8 cellular contexts compared by ENCODE assay signal in the genomic region with DNA sequence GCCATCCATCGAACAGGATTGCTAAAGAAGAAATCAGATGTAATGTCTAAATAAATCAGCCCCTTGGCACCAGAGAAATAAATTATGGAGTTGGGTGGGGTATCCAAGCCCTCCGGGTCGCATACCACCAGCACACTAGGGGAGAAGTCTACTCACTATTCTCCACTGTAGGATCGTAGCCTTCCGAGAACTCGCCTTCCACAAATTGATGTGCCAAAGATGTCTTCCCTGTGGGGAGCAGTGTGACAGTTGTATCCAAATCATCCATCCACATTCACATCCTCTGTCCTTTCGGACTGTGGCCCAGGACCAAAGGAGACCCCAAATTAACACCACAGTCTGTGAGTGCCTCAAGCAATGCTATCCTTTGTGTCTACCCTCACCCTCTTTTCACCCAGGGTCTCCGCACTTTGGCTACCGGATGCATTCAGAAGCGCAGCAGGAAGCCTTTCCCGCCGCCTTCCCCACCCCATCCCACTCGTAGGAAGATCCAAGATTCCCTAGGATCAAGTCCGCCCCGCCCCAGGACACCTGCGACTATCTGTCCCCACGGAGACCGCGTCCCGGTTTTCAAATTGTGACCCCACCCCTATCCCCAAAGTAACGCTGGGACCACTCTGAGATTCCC. TPM values are rescaled to one million over a fixed set of nuclear protein-coding genes. Genes with fewer than 3 reads are reported as not detected.
DNase-seq lines count a peak whose midpoint lies in the region; ATAC-seq, FAIRE-seq and TF ChIP-seq lines count a peak whose summit lies in the region.

No MANE protein-coding gene starts in this region.

- ATAC-seq in K562 (no peak), HG02588 (IDR thresholded peaks at IDR 0.05; ENCODE audit: unreplicated experiment) (no peak)

- in situ Hi-C loops in K562 (cut with MboI), result no loop called here

- H2AFZ ChIP-seq in ACC112 (ENCODE audit: low read length, unreplicated experiment) (peak overlapping the region; percentile 98), K562 (ENCODE audit: low read depth, low read length) (peak overlapping the region; percentile 98)

- H3K79me2 ChIP-seq in ACC112 (ENCODE audit: control insufficient read depth, insufficient read depth, low read length, unreplicated experiment), result no peaks in the 10 kb centered on the region
- H3K79me2 ChIP-seq in K562 (ENCODE audit: control insufficient read depth, insufficient read depth, low read length), result peaks cover 5% of the 10 kb centered on the region; the same call in 2 of the 3 replicates

- no peak for TF ChIP-seq EP300 in K562 (IDR thresholded peaks at IDR 0.05; ENCODE audit: low read length)

- DNase-seq in HFF-Myc (ENCODE audit: extremely low read depth, low read depth), result no peak
- no peak for DNase-seq in K562 (ENCODE audit: extremely low read depth in 1 of 4, low spot score in 3 of 4)
- DNase-seq in T1000 (lab: John Stamatoyannopoulos, UW), result no peak
- DNase-seq in ureter (ENCODE audit: low spot score), result no peak
- DNase-seq in HPDE6-E6E7 (ENCODE audit: extremely low spot score), result no peak

- no peak for FAIRE-seq in K562 (lab: Jason Lieb, UNC)

- H3K4me3 ChIP-seq in ACC112 (ENCODE audit: low read depth, low read length), result peak overlapping the region; percentile 99
- peak overlapping the region; percentile 75 for H3K4me3 ChIP-seq in HFF-Myc (replicated peaks; ENCODE audit: low read depth, low read length)
- H3K4me3 ChIP-seq in K562, result peak overlapping the region; percentile 96
- H3K4me3 ChIP-seq in mononuclear cell (ENCODE audit: low read length), result peak overlapping the region; percentile 69

- H3K9ac ChIP-seq in K562 (ENCODE audit: insufficient read depth in 1 of 2, low read depth in 2 of 2, low read length in 2 of 2), result peak overlapping the region; percentile 71 to 92

- TF ChIP-seq CTCF in HFF-Myc (IDR thresholded peaks at IDR 0.05; ENCODE audit: low read depth, low read length, missing control alignments), result no peak
- no peak for TF ChIP-seq CTCF in K562 (IDR thresholded peaks at IDR 0.05 in 2 of 3, conservative IDR thresholded peaks at IDR 0.05 in 1 of 3; ENCODE audit: insufficient read depth in 2 of 3, low read depth in 1 of 3, low read length in 3 of 3)

- peak overlapping the region; percentile 95 for H3K4me2 ChIP-seq in K562 (ENCODE audit: insufficient read depth, low read length)

- CTCF ChIA-PET in K562 (lab: Yijun Ruan, JAX; ENCODE audit: low intra/inter-chr PET ratio), result no interaction called here

- H3K27ac ChIP-seq in ACC112 (ENCODE audit: low read depth, low read length) (peak overlapping the region; percentile 70; the same call in 1 of the 2 replicates), K562 (ENCODE audit: extremely low read depth, low read depth, low read length) (peak overlapping the region; percentile 79; the same call in 2 of the 3 replicates)

- peaks cover 6% of the 10 kb centered on the region for H3K4me1 ChIP-seq in ACC112 (ENCODE audit: control insufficient read depth, insufficient read depth, low read length, unreplicated experiment)
- H3K4me1 ChIP-seq in K562 (replicated peaks in 1 of 2; ENCODE audit: control insufficient read depth in 2 of 2, insufficient read depth in 2 of 2, low read length in 2 of 2), result peaks cover 10 to 18% of the 10 kb centered on the region in 2 experiments; a peak in 4 of 5 replicates
- H3K4me1 ChIP-seq in mononuclear cell (ENCODE audit: insufficient read depth, low read length), result peaks cover 14% of the 10 kb centered on the region

- 9% methylated on average over 20 of the region's 21 CpGs for WGBS in K562 (ENCODE audit: insufficient coverage, low coverage, missing lambda C conversion rate)

- no peak for TF ChIP-seq POLR2A in K562 (conservative IDR thresholded peaks at IDR 0.05)

- no peaks in the 10 kb centered on the region for H3K9me1 ChIP-seq in K562 (ENCODE audit: control insufficient read depth, insufficient read depth, low read length)

- H3K36me3 ChIP-seq in ACC112 (ENCODE audit: insufficient read depth, low read length) (no peaks in the 10 kb centered on the region; the same call in 1 of the 2 replicates), K562 (ENCODE audit: control insufficient read depth, insufficient read depth, low read length) (peaks cover 14% of the 10 kb centered on the region)

- H3K27me3 ChIP-seq in ACC112 (ENCODE audit: insufficient read depth, low read length) (no peaks in the 10 kb centered on the region), K562 (ENCODE audit: control insufficient read depth in 2 of 2, insufficient read depth in 2 of 2, low read length in 2 of 2) (no peaks in the 10 kb centered on the region), mononuclear cell (ENCODE audit: insufficient read depth, low read length) (no peaks in the 10 kb centered on the region)

- no peak for TF ChIP-seq RAD21 in K562 (CRISPR knock-in tag; conservative IDR thresholded peaks at IDR 0.05 in 1 of 2, IDR thresholded peaks at IDR 0.05 in 1 of 2)

- BruUV-seq in K562 (replicated peaks; lab: Mats Ljungman, UMichigan), result TSS peak; percentile 78

- POLR2A ChIA-PET in K562 (lab: Yijun Ruan, JAX), result interaction anchor here (0.6 to 2.8 kb wide), 16 partner anchors 9 to 204 kb away, joined by 3 to 23 read pairs (median 5); a partner anchor contains a TSS

- no peaks in the 10 kb centered on the region for H4K20me1 ChIP-seq in K562 (replicated peaks; ENCODE audit: control insufficient read depth, insufficient read depth, low read length)

- H3K9me3 ChIP-seq in K562 (replicated peaks; ENCODE audit: control insufficient read depth, insufficient read depth, low read depth, low read length), result no peaks in the 10 kb centered on the region
- no peaks in the 10 kb centered on the region for H3K9me3 ChIP-seq in mononuclear cell (ENCODE audit: low read depth, low read length)

- intact Hi-C loops in K562 (cut with micrococcal nuclease), result loop anchor here (10.0 kb wide), 1 partner anchor 276 kb away; a partner anchor contains a TSS

RNA-seq across cellular contexts. Expression of a gene that starts 0.8 kb away (rescaled TPM):
- total RNA-seq in K562 (2011; cell fraction: chromatin; rRNA removed; ENCODE audit: low replicate concordance), result 4.6 and 10.2 TPM in 2 replicates
- 9.2 and 10.9 TPM in 2 replicates for total RNA-seq in K562 (2011; cell fraction: nucleolus; rRNA removed)
- 6.1 and 7.3 TPM in 2 replicates for total RNA-seq in K562 (2011; cell fraction: nucleoplasm; rRNA removed)
- 6.8 and 7.2 TPM in 2 replicates for total RNA-seq in K562 (2014; rRNA removed)
- total RNA-seq in K562 (2014; rRNA removed; fragmentation: Illumina TruSeq; extraction: Trizol), result 8.2 and 8.5 TPM in 2 replicates
- total RNA-seq in K562 (2015; rRNA removed; fragmentation: Illumina TruSeq; extraction: Trizol), result 4.0 and 4.3 TPM in 2 replicates
- 7.7 and 8.8 TPM in 2 replicates for total RNA-seq in K562 (2021)
- polyA plus RNA-seq in K562 (2011; rRNA removed), result 8.1 and 10.4 TPM in 2 replicates
- polyA plus RNA-seq in K562 (2011; cell fraction: cytosol; rRNA removed), result 9.1 and 11.5 TPM in 2 replicates
- polyA plus RNA-seq in K562 (2011; cell fraction: nucleus; rRNA removed), result 13.8 and 23.9 TPM in 2 replicates
- 5.5 and 12.1 TPM in 2 replicates for polyA plus RNA-seq in K562 (2012)
- polyA plus RNA-seq in K562 (2014; fragmentation: Illumina TruSeq; extraction: Trizol), result 7.0 and 9.7 TPM in 2 replicates
- 10 to 100 TPM; 27.4 to 36.1 TPM for polyA plus RNA-seq in K562 (2014; fragmentation: Nextera tagmentation; extraction: Ambion mirVana)
- 10.0 and 14.4 TPM in 2 replicates for polyA plus RNA-seq in K562 (2014; rRNA removed)
- 5.4 and 5.5 TPM in 2 replicates for polyA minus RNA-seq in K562 (2011; rRNA and poly(A)+ RNA removed)
- polyA minus RNA-seq in K562 (2011; cell fraction: cytosol; rRNA and poly(A)+ RNA removed), result 3.2 and 3.9 TPM in 2 replicates
- polyA minus RNA-seq in K562 (2011; cell fraction: nucleus; rRNA and poly(A)+ RNA removed), result 2.3 and 4.0 TPM in 2 replicates
- total RNA-seq in mononuclear cell, result 2.5 TPM
- not detected for total RNA-seq in ureter

RNA-seq across cellular contexts. Expression of a gene that starts 8.4 kb away (rescaled TPM):
- total RNA-seq in K562 (2011; cell fraction: chromatin; rRNA removed; ENCODE audit: low replicate concordance), result 218 and 331 TPM in 2 replicates
- total RNA-seq in K562 (2011; cell fraction: nucleolus; rRNA removed), result 143 and 150 TPM in 2 replicates
- 136 and 138 TPM in 2 replicates for total RNA-seq in K562 (2011; cell fraction: nucleoplasm; rRNA removed)
- 17.5 and 23.5 TPM in 2 replicates for total RNA-seq in K562 (2014; rRNA removed)
- 10.5 and 10.6 TPM in 2 replicates for total RNA-seq in K562 (2014; rRNA removed; fragmentation: Illumina TruSeq; extraction: Trizol)
- 13.7 and 20.1 TPM in 2 replicates for total RNA-seq in K562 (2015; rRNA removed; fragmentation: Illumina TruSeq; extraction: Trizol)
- 89.5 and 93.7 TPM in 2 replicates for total RNA-seq in K562 (2021)
- polyA plus RNA-seq in K562 (2011; rRNA removed), result 9.9 and 15.2 TPM in 2 replicates
- polyA plus RNA-seq in K562 (2011; cell fraction: cytosol; rRNA removed), result 9.3 and 9.7 TPM in 2 replicates
- polyA plus RNA-seq in K562 (2011; cell fraction: nucleus; rRNA removed), result 68.2 and 72.0 TPM in 2 replicates
- 37.5 and 39.4 TPM in 2 replicates for polyA plus RNA-seq in K562 (2012)
- polyA plus RNA-seq in K562 (2014; fragmentation: Illumina TruSeq; extraction: Trizol), result 53.8 and 73.7 TPM in 2 replicates
- polyA plus RNA-seq in K562 (2014; fragmentation: Nextera tagmentation; extraction: Ambion mirVana), result 1 to 10 TPM in 1 of 2 experiments, under 1 TPM in 1; 0.22 to 1.4 TPM
- 33.3 and 42.1 TPM in 2 replicates for polyA plus RNA-seq in K562 (2014; rRNA removed)
- polyA minus RNA-seq in K562 (2011; rRNA and poly(A)+ RNA removed), result 18.1 and 20.1 TPM in 2 replicates
- 58.5 and 91.1 TPM in 2 replicates for polyA minus RNA-seq in K562 (2011; cell fraction: cytosol; rRNA and poly(A)+ RNA removed)
- polyA minus RNA-seq in K562 (2011; cell fraction: nucleus; rRNA and poly(A)+ RNA removed), result 19.0 and 36.2 TPM in 2 replicates
- total RNA-seq in mononuclear cell, result 47.8 TPM
- 115 TPM for total RNA-seq in ureter

RNA-seq across cellular contexts. Expression of a gene that starts 25.6 kb away (rescaled TPM):
- 2.7 and 5.1 TPM in 2 replicates for total RNA-seq in K562 (2011; cell fraction: chromatin; rRNA removed; ENCODE audit: low replicate concordance)
- 2.7 and 3.2 TPM in 2 replicates for total RNA-seq in K562 (2011; cell fraction: nucleolus; rRNA removed)
- 2.7 and 3.6 TPM in 2 replicates for total RNA-seq in K562 (2011; cell fraction: nucleoplasm; rRNA removed)
- 1.7 and 2.6 TPM in 2 replicates for total RNA-seq in K562 (2014; rRNA removed)
- total RNA-seq in K562 (2014; rRNA removed; fragmentation: Illumina TruSeq; extraction: Trizol), result 0.40 and 0.45 TPM in 2 replicates
- 1.1 and 1.2 TPM in 2 replicates for total RNA-seq in K562 (2015; rRNA removed; fragmentation: Illumina TruSeq; extraction: Trizol)
- 2.2 and 2.3 TPM in 2 replicates for total RNA-seq in K562 (2021)
- polyA plus RNA-seq in K562 (2011; rRNA removed), result 0.29 and 2.4 TPM in 2 replicates
- polyA plus RNA-seq in K562 (2011; cell fraction: cytosol; rRNA removed), result 1.1 and 2.6 TPM in 2 replicates
- 1.0 and 4.5 TPM in 2 replicates for polyA plus RNA-seq in K562 (2011; cell fraction: nucleus; rRNA removed)
- polyA plus RNA-seq in K562 (2012), result 1.8 and 1.9 TPM in 2 replicates
- 0.54 and 0.60 TPM in 2 replicates for polyA plus RNA-seq in K562 (2014; fragmentation: Illumina TruSeq; extraction: Trizol)
- polyA plus RNA-seq in K562 (2014; fragmentation: Nextera tagmentation; extraction: Ambion mirVana), result under 1 TPM; 0.07 to 0.11 TPM
- 1.8 and 2.4 TPM in 2 replicates for polyA plus RNA-seq in K562 (2014; rRNA removed)
- polyA minus RNA-seq in K562 (2011; rRNA and poly(A)+ RNA removed), result 0.53 and 1.9 TPM in 2 replicates
- 0.86 and 4.6 TPM in 2 replicates for polyA minus RNA-seq in K562 (2011; cell fraction: cytosol; rRNA and poly(A)+ RNA removed)
- 1.1 and 6.0 TPM in 2 replicates for polyA minus RNA-seq in K562 (2011; cell fraction: nucleus; rRNA and poly(A)+ RNA removed)
- total RNA-seq in mononuclear cell, result 0.21 TPM
- total RNA-seq in ureter, result 0.70 TPM

RNA-seq across cellular contexts. Expression of a gene that starts 41.7 kb away (rescaled TPM):
- total RNA-seq in K562 (2011; cell fraction: chromatin; rRNA removed; ENCODE audit: low replicate concordance), result 216 and 486 TPM in 2 replicates
- total RNA-seq in K562 (2011; cell fraction: nucleolus; rRNA removed), result 269 and 303 TPM in 2 replicates
- 288 and 295 TPM in 2 replicates for total RNA-seq in K562 (2011; cell fraction: nucleoplasm; rRNA removed)
- total RNA-seq in K562 (2014; rRNA removed) (31.6 and 32.1 TPM in 2 replicates), K562 (2014; rRNA removed; fragmentation: Illumina TruSeq; extraction: Trizol) (25.7 and 26.3 TPM in 2 replicates), K562 (2015; rRNA removed; fragmentation: Illumina TruSeq; extraction: Trizol) (26.9 and 27.8 TPM in 2 replicates), K562 (2021) (49.5 and 52.8 TPM in 2 replicates), mononuclear cell (133 TPM), ureter (85.7 TPM)
- polyA plus RNA-seq in K562 (2011; rRNA removed) (57.0 and 99.6 TPM in 2 replicates), K562 (2014; fragmentation: Illumina TruSeq; extraction: Trizol) (45.4 and 54.3 TPM in 2 replicates), K562 (2014; fragmentation: Nextera tagmentation; extraction: Ambion mirVana) (1 to 10 TPM; 2.5 to 5.3 TPM), K562 (2014; rRNA removed) (31.1 and 40.4 TPM in 2 replicates)
- polyA plus RNA-seq in K562 (2011; cell fraction: cytosol; rRNA removed), result 46.3 and 55.0 TPM in 2 replicates
- polyA plus RNA-seq in K562 (2011; cell fraction: nucleus; rRNA removed), result 401 and 500 TPM in 2 replicates
- 40.7 and 72.9 TPM in 2 replicates for polyA plus RNA-seq in K562 (2012)
- 53.8 and 60.1 TPM in 2 replicates for polyA minus RNA-seq in K562 (2011; rRNA and poly(A)+ RNA removed)
- 26.1 and 27.5 TPM in 2 replicates for polyA minus RNA-seq in K562 (2011; cell fraction: cytosol; rRNA and poly(A)+ RNA removed)
- polyA minus RNA-seq in K562 (2011; cell fraction: nucleus; rRNA and poly(A)+ RNA removed), result 89.8 and 168 TPM in 2 replicates

RNA-seq across cellular contexts. Expression of a gene that starts 50.4 kb away (rescaled TPM):
- total RNA-seq in K562 (2011; cell fraction: chromatin; rRNA removed; ENCODE audit: low replicate concordance), result 48.6 and 71.2 TPM in 2 replicates
- total RNA-seq in K562 (2011; cell fraction: nucleolus; rRNA removed), result 26.7 and 27.0 TPM in 2 replicates
- total RNA-seq in K562 (2011; cell fraction: nucleoplasm; rRNA removed), result 42.8 and 56.8 TPM in 2 replicates
- total RNA-seq in K562 (2014; rRNA removed) (51.1 and 51.6 TPM in 2 replicates), K562 (2014; rRNA removed; fragmentation: Illumina TruSeq; extraction: Trizol) (79.1 and 86.8 TPM in 2 replicates), K562 (2015; rRNA removed; fragmentation: Illumina TruSeq; extraction: Trizol) (74.0 and 75.0 TPM in 2 replicates), K562 (2021) (49.3 and 51.9 TPM in 2 replicates), mononuclear cell (29.8 TPM), ureter (72.6 TPM)
- polyA plus RNA-seq in K562 (2011; rRNA removed) (109 TPM in 2 replicates), K562 (2014; fragmentation: Illumina TruSeq; extraction: Trizol) (95.8 and 108 TPM in 2 replicates), K562 (2014; fragmentation: Nextera tagmentation; extraction: Ambion mirVana) (100 to 1,000 TPM in 1 of 2 experiments, 10 to 100 TPM in 1; 82.7 to 126 TPM), K562 (2014; rRNA removed) (59.7 and 64.5 TPM in 2 replicates)
- polyA plus RNA-seq in K562 (2011; cell fraction: cytosol; rRNA removed), result 85.7 and 115 TPM in 2 replicates
- 31.1 and 53.9 TPM in 2 replicates for polyA plus RNA-seq in K562 (2011; cell fraction: nucleus; rRNA removed)
- 53.3 and 68.9 TPM in 2 replicates for polyA plus RNA-seq in K562 (2012)
- 57.9 and 64.9 TPM in 2 replicates for polyA minus RNA-seq in K562 (2011; rRNA and poly(A)+ RNA removed)
- polyA minus RNA-seq in K562 (2011; cell fraction: cytosol; rRNA and poly(A)+ RNA removed), result 22.4 and 27.7 TPM in 2 replicates
- polyA minus RNA-seq in K562 (2011; cell fraction: nucleus; rRNA and poly(A)+ RNA removed), result 9.0 and 14.2 TPM in 2 replicates
